16 cellular contexts compared by ENCODE assay signal in the genomic region with DNA sequence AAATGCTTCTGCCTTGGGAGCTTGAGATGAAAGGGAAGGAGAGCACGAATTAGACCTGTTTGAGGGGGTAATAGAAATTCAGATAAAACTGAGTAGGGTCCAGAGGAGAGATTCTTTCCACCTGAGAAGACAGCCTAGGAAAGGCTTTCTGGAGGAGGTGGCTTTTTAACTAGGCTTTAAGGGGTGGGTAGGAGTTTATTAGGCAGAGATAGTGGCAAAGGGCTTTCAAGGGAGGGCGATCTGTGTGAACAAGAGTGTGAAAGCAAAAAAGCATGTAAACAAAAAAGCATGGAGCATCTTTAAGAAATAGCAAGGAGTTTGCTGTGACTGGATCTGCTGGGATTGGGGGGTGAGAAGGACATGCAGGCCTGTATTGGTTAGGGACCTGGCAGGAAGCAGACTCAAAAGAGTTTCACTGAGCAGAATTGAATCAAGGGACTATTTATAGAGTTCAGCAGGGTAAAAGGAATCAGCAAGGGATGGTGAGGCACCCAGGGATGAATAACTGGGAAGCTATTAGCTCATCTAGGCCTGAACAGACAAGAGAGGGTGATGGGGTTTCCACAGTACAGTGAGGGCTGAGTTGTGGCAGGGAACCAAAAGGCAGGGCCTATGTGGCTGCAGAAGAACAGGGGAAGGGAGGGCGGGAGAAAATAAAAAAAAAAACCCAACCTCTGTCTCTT. TPM values are rescaled to one million over a fixed set of nuclear protein-coding genes. Genes with fewer than 3 reads are reported as not detected.
DNase-seq lines count a peak whose midpoint lies in the region; ATAC-seq, FAIRE-seq and TF ChIP-seq lines count a peak whose summit lies in the region.
"Had no signal": no experiment of that assay in that cellular context is flagged by ENCODE, and none has a peak within 500 bp of the region (broad histone marks: within the 10 kb centered on the region; RNA-seq: fewer than 3 reads in every experiment).

No MANE protein-coding gene starts in this region.

- H3K36me3 Mint-ChIP-seq in stimulated activated naive CD8-positive, alpha-beta T cell treated with anti-CD3 and anti-CD28 coated beads, Interleukin-15, Interleukin-2, amounts not matched to agents 100 ng/mL and 50 ng/mL, for 24 hours (ENCODE audit: low read depth) = no peaks in the 10 kb centered on the region
- H3K36me3 Mint-ChIP-seq in osteocyte (ENCODE audit: unreplicated experiment) = peaks cover 7% of the 10 kb centered on the region

- DNase-seq in stimulated activated naive CD8-positive, alpha-beta T cell treated with anti-CD3 and anti-CD28 coated beads, Interleukin-15, Interleukin-2, amounts not matched to agents 100 U/mL and 50 U/mL, for 24 hours = no peak
- DNase-seq in bronchial epithelial cell (ENCODE audit: low read depth) (peak; percentile 76), kidney glomerular epithelial cell (lab: John Stamatoyannopoulos, UW) (peak; percentile 73), urothelium cell line (ENCODE audit: low spot score) (peak; percentile 23), osteocyte (ENCODE audit: extremely low spot score, unreplicated experiment) (no peak), NCI-H1105 treated with DMSO at 0.1 percent for 48 hours (lab: John Stamatoyannopoulos, UW) (no peak)
- DNase-seq: activated CD4-positive, alpha-beta T cell treated with anti-CD3 and anti-CD28 coated beads for 1 hour; activated naive CD8-positive, alpha-beta T cell treated with anti-CD3 and anti-CD28 coated beads, Interleukin-2, amount 50 U/mL, for 24 hours; activated T-cell treated with anti-CD3 and anti-CD28 coated beads for 4 hours; dermis blood vessel endothelial cell; naive thymus-derived CD8-positive, alpha-beta T cell; spleen had no signal

- no peaks in the 10 kb centered on the region for H3K36me3 ChIP-seq in bronchial epithelial cell (ENCODE audit: control insufficient read depth, insufficient read depth, low read length)
- H3K36me3 ChIP-seq: spleen, thyroid gland had no signal

- H3K4me1 Mint-ChIP-seq in stimulated activated naive CD8-positive, alpha-beta T cell treated with anti-CD3 and anti-CD28 coated beads, Interleukin-15, Interleukin-2, amounts not matched to agents 100 ng/mL and 50 ng/mL, for 24 hours (ENCODE audit: low read depth) = no peaks in the 10 kb centered on the region
- peaks cover 13% of the 10 kb centered on the region for H3K4me1 Mint-ChIP-seq in osteocyte (ENCODE audit: unreplicated experiment)
- H3K4me1 Mint-ChIP-seq: activated naive CD8-positive, alpha-beta T cell treated with anti-CD3 and anti-CD28 coated beads, Interleukin-2, amount 50 U/mL, for 24 hours had no signal

- ATAC-seq in stimulated activated naive CD8-positive, alpha-beta T cell treated with anti-CD3 and anti-CD28 coated beads, Interleukin-15, Interleukin-2, amounts not matched to agents 100 U/mL and 50 U/mL, for 24 hours = no peak
- no peak for ATAC-seq in GM21723 (IDR thresholded peaks at IDR 0.05; ENCODE audit: unreplicated experiment)
- ATAC-seq: activated naive CD8-positive, alpha-beta T cell treated with anti-CD3 and anti-CD28 coated beads, Interleukin-2, amount 50 U/mL, for 24 hours; naive thymus-derived CD8-positive, alpha-beta T cell had no signal

- H3K27ac Mint-ChIP-seq in stimulated activated naive CD8-positive, alpha-beta T cell treated with anti-CD3 and anti-CD28 coated beads, Interleukin-15, Interleukin-2, amounts not matched to agents 100 ng/mL and 50 ng/mL, for 24 hours = peak overlapping the region; percentile 3
- H3K27ac Mint-ChIP-seq in osteocyte (ENCODE audit: unreplicated experiment) = no peak overlapping the region
- H3K27ac Mint-ChIP-seq: activated naive CD8-positive, alpha-beta T cell treated with anti-CD3 and anti-CD28 coated beads, Interleukin-2, amount 50 U/mL, for 24 hours had no signal

- no peaks in the 10 kb centered on the region for H3K27me3 ChIP-seq in bronchial epithelial cell (ENCODE audit: control insufficient read depth, insufficient read depth, low read length)
- H3K27me3 ChIP-seq: spleen, thyroid gland had no signal

- H3K27me3 Mint-ChIP-seq in stimulated activated naive CD8-positive, alpha-beta T cell treated with anti-CD3 and anti-CD28 coated beads, Interleukin-15, Interleukin-2, amounts not matched to agents 100 ng/mL and 50 ng/mL, for 24 hours = no peaks in the 10 kb centered on the region
- H3K27me3 Mint-ChIP-seq in osteocyte (ENCODE audit: unreplicated experiment) = no peaks in the 10 kb centered on the region
- H3K27me3 Mint-ChIP-seq: activated naive CD8-positive, alpha-beta T cell treated with anti-CD3 and anti-CD28 coated beads, Interleukin-2, amount 50 U/mL, for 24 hours; naive thymus-derived CD8-positive, alpha-beta T cell had no signal

- H3K4me3 Mint-ChIP-seq in stimulated activated naive CD8-positive, alpha-beta T cell treated with anti-CD3 and anti-CD28 coated beads, Interleukin-15, Interleukin-2, amounts not matched to agents 100 ng/mL and 50 ng/mL, for 24 hours = no peak overlapping the region
- H3K4me3 Mint-ChIP-seq in osteocyte (ENCODE audit: unreplicated experiment) = no peak overlapping the region
- H3K4me3 Mint-ChIP-seq: activated naive CD8-positive, alpha-beta T cell treated with anti-CD3 and anti-CD28 coated beads, Interleukin-2, amount 50 U/mL, for 24 hours; naive thymus-derived CD8-positive, alpha-beta T cell had no signal

- H3K4me3 ChIP-seq in bronchial epithelial cell (ENCODE audit: low read depth, low read length) = no peak overlapping the region
- H3K4me3 ChIP-seq: spleen, thyroid gland had no signal

- FAIRE-seq in bronchial epithelial cell (lab: Jason Lieb, UNC) (no peak), urothelium cell line (lab: Jason Lieb, UNC) (no peak)
- FAIRE-seq: A204.1 had no signal

- TF ChIP-seq CTCF in bronchial epithelial cell (IDR thresholded peaks at IDR 0.05; ENCODE audit: insufficient read depth, low read length, severe bottlenecking) (no peak), osteocyte (IDR thresholded peaks at IDR 0.05) (no peak)

- H3K9me3 Mint-ChIP-seq in stimulated activated naive CD8-positive, alpha-beta T cell treated with anti-CD3 and anti-CD28 coated beads, Interleukin-15, Interleukin-2, amounts not matched to agents 100 ng/mL and 50 ng/mL, for 24 hours = no peaks in the 10 kb centered on the region
- H3K9me3 Mint-ChIP-seq in osteocyte (ENCODE audit: unreplicated experiment) = no peaks in the 10 kb centered on the region
- H3K9me3 Mint-ChIP-seq: activated naive CD8-positive, alpha-beta T cell treated with anti-CD3 and anti-CD28 coated beads, Interleukin-2, amount 50 U/mL, for 24 hours had no signal

RNA-seq across cellular contexts. Expression of a gene that starts 18.8 kb away (rescaled TPM):
- total RNA-seq in bronchial epithelial cell = 1.1 and 1.4 TPM in 2 replicates
- total RNA-seq in osteocyte = 6.8 and 7.0 TPM in 2 replicates
- total RNA-seq: naive thymus-derived CD8-positive, alpha-beta T cell had no signal

Comparison
In these comparisons a context has a peak if more than half of its experiments do, and no peak if none do; other contexts are left out.
1. DNase-seq: peak in bronchial epithelial cell (single experiment), kidney glomerular epithelial cell (single experiment) and urothelium cell line (single experiment); none in stimulated activated naive CD8-positive, alpha-beta T cell treated with anti-CD3 and anti-CD28 coated beads, Interleukin-15, Interleukin-2, amounts not matched to agents 100 U/mL and 50 U/mL, for 24 hours (single experiment), osteocyte (single experiment) and NCI-H1105 treated with DMSO at 0.1 percent for 48 hours (single experiment).